ENCODE assay signal across 1 cellular context in the genomic region with DNA sequence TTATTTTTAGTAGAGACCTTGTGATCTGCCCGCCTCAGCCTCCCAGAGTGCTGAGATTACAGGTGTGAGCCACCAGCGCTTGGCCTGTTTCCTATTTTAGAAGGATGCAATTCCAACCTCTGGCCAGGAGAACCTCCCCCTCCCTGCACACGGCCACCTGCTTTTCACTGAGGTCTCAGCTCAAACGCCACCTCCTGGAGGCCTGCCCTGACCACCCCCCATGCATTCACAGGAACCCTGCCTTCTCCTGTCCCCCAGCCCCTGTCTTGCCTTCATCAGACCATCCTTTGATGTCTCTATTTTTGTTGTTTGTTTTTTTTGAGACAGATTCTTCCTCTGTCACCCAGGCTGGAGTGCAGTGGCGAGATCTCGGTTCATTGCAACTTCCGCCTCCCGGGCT.
TF ChIP-seq lines count a peak whose summit lies in the region.

No MANE protein-coding gene starts in this region.

TF ChIP-seq in GM23338, 12 proteins besides CTCF, POLR2A, EP300 and RAD21 (continued from another document):
- TF ChIP-seq, protein P1, sequence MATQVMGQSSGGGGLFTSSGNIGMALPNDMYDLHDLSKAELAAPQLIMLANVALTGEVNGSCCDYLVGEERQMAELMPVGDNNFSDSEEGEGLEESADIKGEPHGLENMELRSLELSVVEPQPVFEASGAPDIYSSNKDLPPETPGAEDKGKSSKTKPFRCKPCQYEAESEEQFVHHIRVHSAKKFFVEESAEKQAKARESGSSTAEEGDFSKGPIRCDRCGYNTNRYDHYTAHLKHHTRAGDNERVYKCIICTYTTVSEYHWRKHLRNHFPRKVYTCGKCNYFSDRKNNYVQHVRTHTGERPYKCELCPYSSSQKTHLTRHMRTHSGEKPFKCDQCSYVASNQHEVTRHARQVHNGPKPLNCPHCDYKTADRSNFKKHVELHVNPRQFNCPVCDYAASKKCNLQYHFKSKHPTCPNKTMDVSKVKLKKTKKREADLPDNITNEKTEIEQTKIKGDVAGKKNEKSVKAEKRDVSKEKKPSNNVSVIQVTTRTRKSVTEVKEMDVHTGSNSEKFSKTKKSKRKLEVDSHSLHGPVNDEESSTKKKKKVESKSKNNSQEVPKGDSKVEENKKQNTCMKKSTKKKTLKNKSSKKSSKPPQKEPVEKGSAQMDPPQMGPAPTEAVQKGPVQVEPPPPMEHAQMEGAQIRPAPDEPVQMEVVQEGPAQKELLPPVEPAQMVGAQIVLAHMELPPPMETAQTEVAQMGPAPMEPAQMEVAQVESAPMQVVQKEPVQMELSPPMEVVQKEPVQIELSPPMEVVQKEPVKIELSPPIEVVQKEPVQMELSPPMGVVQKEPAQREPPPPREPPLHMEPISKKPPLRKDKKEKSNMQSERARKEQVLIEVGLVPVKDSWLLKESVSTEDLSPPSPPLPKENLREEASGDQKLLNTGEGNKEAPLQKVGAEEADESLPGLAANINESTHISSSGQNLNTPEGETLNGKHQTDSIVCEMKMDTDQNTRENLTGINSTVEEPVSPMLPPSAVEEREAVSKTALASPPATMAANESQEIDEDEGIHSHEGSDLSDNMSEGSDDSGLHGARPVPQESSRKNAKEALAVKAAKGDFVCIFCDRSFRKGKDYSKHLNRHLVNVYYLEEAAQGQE (IDR thresholded peaks at IDR 0.05; ENCODE audit: unreplicated experiment) = no peak
- TF ChIP-seq EZH2 (IDR thresholded peaks at IDR 0.05; ENCODE audit: low read depth, unreplicated experiment) (no peak), ZNF331 (CRISPR knock-in tag; IDR thresholded peaks at IDR 0.05; ENCODE audit: low read depth) (no peak), POLR2AphosphoS5 (IDR thresholded peaks at IDR 0.05; ENCODE audit: low read depth) (no peak)
- TF ChIP-seq, protein P2, sequence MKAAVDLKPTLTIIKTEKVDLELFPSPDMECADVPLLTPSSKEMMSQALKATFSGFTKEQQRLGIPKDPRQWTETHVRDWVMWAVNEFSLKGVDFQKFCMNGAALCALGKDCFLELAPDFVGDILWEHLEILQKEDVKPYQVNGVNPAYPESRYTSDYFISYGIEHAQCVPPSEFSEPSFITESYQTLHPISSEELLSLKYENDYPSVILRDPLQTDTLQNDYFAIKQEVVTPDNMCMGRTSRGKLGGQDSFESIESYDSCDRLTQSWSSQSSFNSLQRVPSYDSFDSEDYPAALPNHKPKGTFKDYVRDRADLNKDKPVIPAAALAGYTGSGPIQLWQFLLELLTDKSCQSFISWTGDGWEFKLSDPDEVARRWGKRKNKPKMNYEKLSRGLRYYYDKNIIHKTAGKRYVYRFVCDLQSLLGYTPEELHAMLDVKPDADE (IDR thresholded peaks at IDR 0.05) = no peak
